1 cellular context compared by ENCODE assay signal in the genomic region with DNA sequence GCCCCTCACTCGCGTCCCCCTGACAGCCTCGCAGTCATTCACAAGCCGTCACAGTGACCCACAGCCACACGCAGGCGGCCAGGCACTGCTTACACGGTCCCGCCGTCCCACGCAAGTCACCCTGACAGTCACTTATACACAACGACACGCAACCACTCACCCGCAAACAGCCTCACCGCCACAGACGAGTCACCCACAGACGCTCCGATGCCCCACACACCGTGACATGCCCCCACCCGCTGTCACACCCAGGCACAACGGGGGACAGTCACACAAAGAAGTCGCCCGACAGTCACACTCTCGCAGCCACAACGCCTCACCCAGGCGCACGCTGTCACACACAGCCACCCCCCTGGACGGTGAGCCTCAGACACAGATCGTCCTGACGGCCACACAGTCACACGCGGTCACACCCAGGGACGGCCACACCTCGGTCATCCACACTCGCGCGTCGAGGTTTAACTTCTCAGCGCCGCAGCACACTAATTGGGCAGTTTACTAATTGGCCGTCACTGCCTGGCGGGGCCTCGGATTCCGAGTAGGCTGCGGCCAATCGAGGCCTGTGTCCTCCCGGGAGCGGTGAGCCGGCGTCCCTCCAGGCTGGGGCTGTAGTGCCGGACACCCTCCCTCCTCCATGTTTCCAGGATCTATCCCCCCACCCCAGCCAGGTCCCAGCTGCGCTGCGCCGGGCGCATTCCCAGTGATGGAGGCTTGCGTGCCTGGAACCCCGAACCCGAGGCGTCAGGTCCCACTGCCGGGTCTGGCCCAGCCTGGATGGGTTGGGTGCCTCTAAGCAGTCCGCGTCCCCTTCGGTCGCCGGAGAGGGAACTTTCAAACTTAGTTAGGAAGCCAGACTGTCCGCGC.
TF ChIP-seq lines count a peak whose summit lies in the region.

No MANE protein-coding gene starts in this region.

TF ChIP-seq in HEK293, 187 proteins besides CTCF, POLR2A, EP300 and RAD21 (continued from another document):
- TF ChIP-seq GLIS2 (tag by site-specific recombination; IDR thresholded peaks at IDR 0.05) (peak; percentile 55; the same call in 1 of the 2 replicates), SP7 (tag by site-specific recombination; IDR thresholded peaks at IDR 0.05) (peak; percentile 49), ZNF2 (tag by site-specific recombination; IDR thresholded peaks at IDR 0.05) (peak; percentile 51; the same call in 1 of the 2 replicates), ZNF658 (tag by site-specific recombination; IDR thresholded peaks at IDR 0.05) (no peak), ZNF175 (tag by site-specific recombination; IDR thresholded peaks at IDR 0.05) (no peak), ZNF791 (tag by site-specific recombination; IDR thresholded peaks at IDR 0.05) (no peak)
- TF ChIP-seq, protein P1, sequence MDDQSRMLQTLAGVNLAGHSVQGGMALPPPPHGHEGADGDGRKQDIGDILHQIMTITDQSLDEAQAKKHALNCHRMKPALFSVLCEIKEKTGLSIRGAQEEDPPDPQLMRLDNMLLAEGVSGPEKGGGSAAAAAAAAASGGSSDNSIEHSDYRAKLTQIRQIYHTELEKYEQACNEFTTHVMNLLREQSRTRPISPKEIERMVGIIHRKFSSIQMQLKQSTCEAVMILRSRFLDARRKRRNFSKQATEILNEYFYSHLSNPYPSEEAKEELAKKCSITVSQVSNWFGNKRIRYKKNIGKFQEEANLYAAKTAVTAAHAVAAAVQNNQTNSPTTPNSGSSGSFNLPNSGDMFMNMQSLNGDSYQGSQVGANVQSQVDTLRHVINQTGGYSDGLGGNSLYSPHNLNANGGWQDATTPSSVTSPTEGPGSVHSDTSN (CRISPR knock-in tag; IDR thresholded peaks at IDR 0.05) = 0 out of 2 replicates have a peak, but pooled peaks have one; percentile 74
- TF ChIP-seq, protein P2, sequence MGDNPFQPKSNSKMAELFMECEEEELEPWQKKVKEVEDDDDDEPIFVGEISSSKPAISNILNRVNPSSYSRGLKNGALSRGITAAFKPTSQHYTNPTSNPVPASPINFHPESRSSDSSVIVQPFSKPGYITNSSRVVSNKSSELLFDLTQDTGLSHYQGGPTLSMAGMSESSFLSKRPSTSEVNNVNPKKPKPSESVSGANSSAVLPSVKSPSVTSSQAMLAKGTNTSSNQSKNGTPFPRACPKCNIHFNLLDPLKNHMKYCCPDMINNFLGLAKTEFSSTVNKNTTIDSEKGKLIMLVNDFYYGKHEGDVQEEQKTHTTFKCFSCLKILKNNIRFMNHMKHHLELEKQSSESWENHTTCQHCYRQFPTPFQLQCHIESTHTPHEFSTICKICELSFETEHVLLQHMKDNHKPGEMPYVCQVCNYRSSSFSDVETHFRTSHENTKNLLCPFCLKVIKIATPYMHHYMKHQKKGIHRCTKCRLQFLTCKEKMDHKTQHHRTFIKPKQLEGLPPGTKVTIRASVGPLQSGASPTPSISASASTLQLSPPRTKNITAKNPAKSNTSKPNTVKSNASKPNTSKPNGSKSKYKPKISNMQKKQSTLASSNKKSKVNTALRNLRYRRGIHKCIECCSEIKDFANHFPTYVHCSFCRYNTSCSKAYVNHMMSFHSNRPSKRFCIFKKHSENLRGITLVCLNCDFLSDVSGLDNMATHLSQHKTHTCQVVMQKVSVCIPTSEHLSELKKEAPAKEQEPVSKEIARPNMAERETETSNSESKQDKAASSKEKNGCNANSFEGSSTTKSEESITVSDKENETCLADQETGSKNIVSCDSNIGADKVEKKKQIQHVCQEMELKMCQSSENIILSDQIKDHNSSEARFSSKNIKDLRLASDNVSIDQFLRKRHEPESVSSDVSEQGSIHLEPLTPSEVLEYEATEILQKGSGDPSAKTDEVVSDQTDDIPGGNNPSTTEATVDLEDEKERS (tag by site-specific recombination; IDR thresholded peaks at IDR 0.05) = no peak
TF ChIP-seq in HEK293: peak in this region for 15.
